25 cellular contexts compared by ENCODE assay signal in the genomic region with DNA sequence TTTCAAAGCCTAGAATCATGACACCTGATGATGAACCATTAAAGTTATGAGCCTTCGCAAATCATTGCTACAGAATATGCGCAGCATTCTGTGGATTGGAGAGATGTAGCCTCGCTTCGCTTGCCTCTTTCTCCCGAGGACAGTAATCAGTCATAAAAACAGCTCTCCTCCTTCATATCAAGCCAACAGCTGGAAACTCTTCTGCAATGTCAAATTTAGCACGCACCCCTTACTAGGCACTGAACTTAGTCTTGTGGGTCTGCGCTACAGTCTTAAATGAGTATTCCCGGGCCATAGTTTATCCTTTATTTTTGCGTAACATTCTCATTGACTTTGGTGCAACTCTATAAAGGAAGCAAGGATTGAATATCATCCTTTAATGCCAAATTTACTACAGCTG.
"Had no signal": no experiment of that assay in that cellular context is flagged by ENCODE, and none has a peak within 500 bp of the region (broad histone marks: within the 10 kb centered on the region; RNA-seq: fewer than 3 reads in every experiment).

No MANE protein-coding gene starts in this region.

- DNase-seq: activated CD4-positive, alpha-beta T cell treated with anti-CD3 and anti-CD28 coated beads, Interleukin-2, amount 10 ng/mL, durations not matched to agents 7 days and 5 days; activated CD4-positive, CD25-positive, alpha-beta regulatory T cell treated with anti-CD3 and anti-CD28 coated beads, Interleukin-2, amount 50 U/mL, for 72 hours; activated CD8-positive, alpha-beta T cell treated with anti-CD3 and anti-CD28 coated beads for 36 hours; activated gamma-delta T cell treated with Interleukin-2 at 50 U/mL for 16 hours; aorta; brain microvascular endothelial cell; central memory CD4-positive, alpha-beta T cell; dermis blood vessel endothelial cell; effector memory CD8-positive, alpha-beta T cell; heart left ventricle; islet precursor cell; left cardiac atrium; lower lobe of right lung; naive thymus-derived CD8-positive, alpha-beta T cell; nucleus accumbens; right lobe of liver; stimulated activated CD4-positive, alpha-beta T cell treated with anti-CD3 and anti-CD28 coated beads, Interleukin-2, amount 100 ng/mL, for 24 hours; stimulated activated naive CD8-positive, alpha-beta T cell treated with anti-CD3 and anti-CD28 coated beads, Interleukin-15, amount 100 ng/mL, for 72 hours had no signal

- H2AFZ ChIP-seq: parathyroid adenoma had no signal

- H3K27me3 ChIP-seq: brain microvascular endothelial cell, gastroesophageal sphincter, heart left ventricle, right lobe of liver, suprapubic skin, tibial nerve had no signal

- H3K27ac ChIP-seq: brain microvascular endothelial cell, gastroesophageal sphincter, lower lobe of right lung, parathyroid adenoma, right lobe of liver, skin epidermis, suprapubic skin, tibial nerve, VCaP had no signal

- H3K9me3 ChIP-seq: gastroesophageal sphincter, heart left ventricle, lower lobe of right lung, right lobe of liver, suprapubic skin, tibial nerve had no signal

- H3K4me3 ChIP-seq: gastroesophageal sphincter, lower lobe of right lung, right lobe of liver, skin epidermis, suprapubic skin, tibial nerve had no signal

- H3K9ac ChIP-seq: parathyroid adenoma had no signal

- H3K36me3 ChIP-seq: brain microvascular endothelial cell, gastroesophageal sphincter, heart left ventricle, lower lobe of right lung, right lobe of liver, suprapubic skin, tibial nerve had no signal

- H3K4me1 ChIP-seq: gastroesophageal sphincter, lower lobe of right lung, parathyroid adenoma, right lobe of liver, suprapubic skin, tibial nerve had no signal

- H3K79me2 ChIP-seq: parathyroid adenoma had no signal

- ATAC-seq: activated CD8-positive, alpha-beta T cell treated with anti-CD3 and anti-CD28 coated beads for 36 hours; effector memory CD8-positive, alpha-beta T cell; gastroesophageal sphincter; left cardiac atrium; lower lobe of right lung; naive thymus-derived CD8-positive, alpha-beta T cell; stimulated activated effector memory CD8-positive, alpha-beta T cell treated with anti-CD3 and anti-CD28 coated beads, Interleukin-12 subunit alpha, Interleukin-12 subunit beta, amount 100 ng/mL, for 72 hours; stimulated activated naive CD8-positive, alpha-beta T cell treated with anti-CD3 and anti-CD28 coated beads, Interleukin-15, amount 100 ng/mL, for 72 hours had no signal
